In genomic region chr18:55195863-55196262, GRCh38 we compare ENCODE assay signal across 36 cellular contexts.
"Had no signal": no experiment of that assay in that cellular context is flagged by ENCODE, and none has a peak within 500 bp of the region (broad histone marks: within the 10 kb centered on the region; RNA-seq: fewer than 3 reads in every experiment).

No MANE protein-coding gene starts in this region.

- H3K4me3 ChIP-seq: MG63 had no signal

- DNase-seq: Karpas-422, Kasumi-1, MG63, MM.1S, MV-4-11, NCI-H1048, NCI-H1092, NCI-H1092 treated with DMSO at 0.1 percent for 48 hours, NCI-H1105, NCI-H1105 treated with DMSO at 0.1 percent for 48 hours, NCI-H1417, NCI-H1417 treated with DMSO at 0.1 percent for 48 hours, NCI-H1436, NCI-H1436 treated with DMSO at 0.1 percent for 48 hours, NCI-H146, NCI-H1694, NCI-H1694 treated with DMSO at 0.1 percent for 48 hours, NCI-H187, NCI-H187 treated with DMSO at 0.1 percent for 48 hours, NCI-H1930, NCI-H2029, NCI-H2029 treated with DMSO at 0.1 percent for 48 hours, NCI-H2081, NCI-H2081 treated with DMSO at 0.1 percent for 48 hours, NCI-H2107, NCI-H2171, NCI-H2171 treated with DMSO at 0.1 percent for 48 hours, NCI-H2227 treated with DMSO at 0.1 percent for 48 hours, NCI-H226, NCI-H345, NCI-H446, NCI-H446 treated with DMSO at 0.1 percent for 48 hours, NCI-H510A, NCI-H510A treated with DMSO at 0.1 percent for 48 hours, NCI-H524, NCI-H524 treated with DMSO at 0.1 percent for 48 hours had no signal

- H3K9me3 ChIP-seq: MG63 had no signal

- H3K27me3 ChIP-seq: MG63 had no signal

- H3K36me3 ChIP-seq: MG63 had no signal
